8 cellular contexts compared by ENCODE assay signal in the genomic region with DNA sequence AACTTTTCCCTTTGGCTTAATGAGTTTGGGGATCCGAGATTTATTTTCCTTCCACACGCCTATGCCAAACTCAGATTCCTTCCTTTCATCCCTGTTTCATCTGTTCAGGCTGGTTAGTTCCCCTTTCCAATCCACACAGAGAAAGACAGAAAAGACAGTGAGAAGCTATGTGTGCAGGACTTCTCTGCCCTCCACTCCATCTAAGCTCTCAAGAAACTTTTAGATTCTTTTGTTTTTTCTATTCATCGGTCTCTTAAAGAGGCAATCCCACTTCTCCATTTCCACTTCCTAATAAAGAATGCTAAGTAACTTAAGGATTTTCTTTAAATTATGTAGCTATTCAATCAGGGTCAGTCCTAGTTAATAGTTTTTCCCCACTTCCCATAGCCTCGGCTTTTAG. TPM values are rescaled to one million over a fixed set of nuclear protein-coding genes. Genes with fewer than 3 reads are reported as not detected.
DNase-seq lines count a peak whose midpoint lies in the region; TF ChIP-seq lines count a peak whose summit lies in the region.

No MANE protein-coding gene starts in this region.

- peak overlapping the region; percentile 86 for H3K4me3 Mint-ChIP-seq in activated naive CD4-positive, alpha-beta T cell treated with anti-CD3 and anti-CD28 coated beads, Interleukin-2, amount 10 ng/mL, durations not matched to agents 7 days and 5 days

- H3K27me3 Mint-ChIP-seq in activated naive CD4-positive, alpha-beta T cell treated with anti-CD3 and anti-CD28 coated beads, Interleukin-2, amount 10 ng/mL, durations not matched to agents 7 days and 5 days, result peaks cover 12% of the 10 kb centered on the region

- H3K27ac ChIP-seq in liver (ENCODE audit: low read depth in 1 of 2, low read length in 2 of 2) (peak overlapping the region; percentile 75 to 94), transverse colon (peak overlapping the region; percentile 89 to 98 (median 93))

- no peaks in the 10 kb centered on the region for H3K9me3 Mint-ChIP-seq in activated naive CD4-positive, alpha-beta T cell treated with anti-CD3 and anti-CD28 coated beads, Interleukin-2, amount 10 ng/mL, durations not matched to agents 7 days and 5 days

- WGBS in liver, result 7% methylated on average over 4 of the region's 4 CpGs
- WGBS in transverse colon (ENCODE audit: low coverage in 1 of 2), 2 donors, result 5 to 11% methylated on average over 4 of the region's 4 CpGs

- peaks cover 11% of the 10 kb centered on the region for H3K36me3 Mint-ChIP-seq in activated naive CD4-positive, alpha-beta T cell treated with anti-CD3 and anti-CD28 coated beads, Interleukin-2, amount 10 ng/mL, durations not matched to agents 7 days and 5 days

- TF ChIP-seq RAD21 in liver (IDR thresholded peaks at IDR 0.05), result no peak

- peak overlapping the region; percentile 90 for H3K9ac ChIP-seq in adipocyte (ENCODE audit: low read length)
- H3K9ac ChIP-seq in liver (ENCODE audit: low read depth in 1 of 2, low read length in 2 of 2), result peak overlapping the region; percentile 75 to 94

- DNase-seq in activated naive CD4-positive, alpha-beta T cell treated with anti-CD3 and anti-CD28 coated beads, Interleukin-2, amount 10 ng/mL, durations not matched to agents 7 days and 5 days, result no peak
- no peak for DNase-seq in activated naive CD4-positive, alpha-beta T cell treated with anti-CD3 and anti-CD28 coated beads, Interleukin-2, amount 50 U/mL, for 16 hours
- DNase-seq in adipocyte (ENCODE audit: low read depth), result no peak
- no peak for DNase-seq in transverse colon
- no peak for DNase-seq in GM10266 (ENCODE audit: extremely low spot score)
- DNase-seq in mucosa of gallbladder (ENCODE audit: low spot score), result no peak
- no peak for DNase-seq in NCI-H1417 treated with DMSO at 0.1 percent for 48 hours (lab: John Stamatoyannopoulos, UW)

- CTCF ChIA-PET in activated naive CD4-positive, alpha-beta T cell treated with anti-CD3 and anti-CD28 coated beads, Interleukin-2, amount 10 ng/mL, durations not matched to agents 7 days and 5 days (lab: Charles Lee), result interaction anchor here (0.7 to 2.6 kb wide), 8 partner anchors 9 to 1840 kb away, joined by 3 to 17 read pairs (median 7); a partner anchor contains a TSS

- H3K36me3 ChIP-seq in adipocyte (ENCODE audit: control insufficient read depth, insufficient read depth, low read length, severe bottlenecking), result no peaks in the 10 kb centered on the region
- peaks cover 0 to 3% (median 0%) of the 10 kb centered on the region in 4 donors for H3K36me3 ChIP-seq in liver (ENCODE audit: control insufficient read depth in 4 of 4, insufficient read depth in 3 of 4, low read depth in 1 of 4, low read length in 3 of 4)
- H3K36me3 ChIP-seq in transverse colon, result no peaks in the 10 kb centered on the region

- no peak overlapping the region for H3K27ac Mint-ChIP-seq in activated naive CD4-positive, alpha-beta T cell treated with anti-CD3 and anti-CD28 coated beads, Interleukin-2, amount 10 ng/mL, durations not matched to agents 7 days and 5 days

- no peaks in the 10 kb centered on the region for H3K9me3 ChIP-seq in adipocyte (ENCODE audit: control insufficient read depth, low read length)
- no peaks in the 10 kb centered on the region for H3K9me3 ChIP-seq in liver (ENCODE audit: control insufficient read depth in 4 of 4, low read length in 3 of 4)
- no peaks in the 10 kb centered on the region for H3K9me3 ChIP-seq in transverse colon

- H3K4me1 ChIP-seq in adipocyte (ENCODE audit: control insufficient read depth, insufficient read depth, low read length), result peaks cover 64% of the 10 kb centered on the region
- peaks cover 11 to 59% (median 42%) of the 10 kb centered on the region in 4 donors for H3K4me1 ChIP-seq in liver (ENCODE audit: control insufficient read depth in 4 of 4, insufficient read depth in 4 of 4, low read length in 3 of 4)
- peaks cover 9 to 81% (median 63%) of the 10 kb centered on the region in 4 donors for H3K4me1 ChIP-seq in transverse colon

- H3K27me3 ChIP-seq in adipocyte (replicated peaks; ENCODE audit: control insufficient read depth, insufficient read depth, low read length) (no peaks in the 10 kb centered on the region), liver (ENCODE audit: control insufficient read depth in 4 of 4, insufficient read depth in 4 of 4, low read length in 3 of 4) (no peaks in the 10 kb centered on the region), transverse colon (no peaks in the 10 kb centered on the region)

- TF ChIP-seq EP300 in transverse colon (IDR thresholded peaks at IDR 0.05; ENCODE audit: low read depth), result no peak

- H3K4me1 Mint-ChIP-seq in activated naive CD4-positive, alpha-beta T cell treated with anti-CD3 and anti-CD28 coated beads, Interleukin-2, amount 10 ng/mL, durations not matched to agents 7 days and 5 days, result peaks cover 51% of the 10 kb centered on the region

- H3K4me3 ChIP-seq in adipocyte (ENCODE audit: low read length) (peak overlapping the region; percentile 97), liver (ENCODE audit: low read depth in 1 of 3, low read length in 3 of 3) (peak overlapping the region; percentile 66 to 92 (median 73)), transverse colon (peak overlapping the region in 3 of 4 donors; percentile 44 to 84 (median 46))

- intact Hi-C loops in transverse colon (cut with DNase I; ENCODE audit: low total_unique reads), result no loop called here

- TF ChIP-seq POLR2A in transverse colon (IDR thresholded peaks at IDR 0.05), result no peak

- no peak for TF ChIP-seq CTCF in liver (IDR thresholded peaks at IDR 0.05; ENCODE audit: low read depth, low read length, missing input control)
- no peak for TF ChIP-seq CTCF in transverse colon (IDR thresholded peaks at IDR 0.05)
- TF ChIP-seq CTCF in GM10266 (IDR thresholded peaks at IDR 0.05; ENCODE audit: control insufficient read depth, insufficient read depth, low read depth, missing control alignments), result no peak

- in situ Hi-C loops in transverse colon (cut with MboI; ENCODE audit: low pct_ligation_motif_present in 1 of 4, low pct_unique_long_range_greater_than_20kb in 1 of 4, low sequenced_read_pairs in 3 of 4), result loop anchor here in 3 of 4 donors (25.0 kb wide), 2 partner anchors 113 to 288 kb away; no protein-coding TSS in a partner anchor

TF ChIP-seq in liver, 16 proteins besides CTCF, POLR2A, EP300 and RAD21 (continues in another document):
- TF ChIP-seq HNF4G (IDR thresholded peaks at IDR 0.05) (no peak), JUND (IDR thresholded peaks at IDR 0.05) (no peak), FOXA2 (IDR thresholded peaks at IDR 0.05) (no peak), YY1 (IDR thresholded peaks at IDR 0.05) (no peak), SP1 (IDR thresholded peaks at IDR 0.05) (no peak), RXRA (IDR thresholded peaks at IDR 0.05) (no peak), TAF1 (conservative IDR thresholded peaks at IDR 0.05) (no peak), EGR1 (IDR thresholded peaks at IDR 0.05; ENCODE audit: low read depth in 2 of 2) (no peak), HNF4A (conservative IDR thresholded peaks at IDR 0.05) (no peak)
- TF ChIP-seq, protein P1, sequence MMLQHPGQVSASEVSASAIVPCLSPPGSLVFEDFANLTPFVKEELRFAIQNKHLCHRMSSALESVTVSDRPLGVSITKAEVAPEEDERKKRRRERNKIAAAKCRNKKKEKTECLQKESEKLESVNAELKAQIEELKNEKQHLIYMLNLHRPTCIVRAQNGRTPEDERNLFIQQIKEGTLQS (IDR thresholded peaks at IDR 0.05), result no peak
- TF ChIP-seq, protein P2, sequence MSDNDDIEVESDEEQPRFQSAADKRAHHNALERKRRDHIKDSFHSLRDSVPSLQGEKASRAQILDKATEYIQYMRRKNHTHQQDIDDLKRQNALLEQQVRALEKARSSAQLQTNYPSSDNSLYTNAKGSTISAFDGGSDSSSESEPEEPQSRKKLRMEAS (IDR thresholded peaks at IDR 0.05), result no peak
- TF ChIP-seq, protein P3, sequence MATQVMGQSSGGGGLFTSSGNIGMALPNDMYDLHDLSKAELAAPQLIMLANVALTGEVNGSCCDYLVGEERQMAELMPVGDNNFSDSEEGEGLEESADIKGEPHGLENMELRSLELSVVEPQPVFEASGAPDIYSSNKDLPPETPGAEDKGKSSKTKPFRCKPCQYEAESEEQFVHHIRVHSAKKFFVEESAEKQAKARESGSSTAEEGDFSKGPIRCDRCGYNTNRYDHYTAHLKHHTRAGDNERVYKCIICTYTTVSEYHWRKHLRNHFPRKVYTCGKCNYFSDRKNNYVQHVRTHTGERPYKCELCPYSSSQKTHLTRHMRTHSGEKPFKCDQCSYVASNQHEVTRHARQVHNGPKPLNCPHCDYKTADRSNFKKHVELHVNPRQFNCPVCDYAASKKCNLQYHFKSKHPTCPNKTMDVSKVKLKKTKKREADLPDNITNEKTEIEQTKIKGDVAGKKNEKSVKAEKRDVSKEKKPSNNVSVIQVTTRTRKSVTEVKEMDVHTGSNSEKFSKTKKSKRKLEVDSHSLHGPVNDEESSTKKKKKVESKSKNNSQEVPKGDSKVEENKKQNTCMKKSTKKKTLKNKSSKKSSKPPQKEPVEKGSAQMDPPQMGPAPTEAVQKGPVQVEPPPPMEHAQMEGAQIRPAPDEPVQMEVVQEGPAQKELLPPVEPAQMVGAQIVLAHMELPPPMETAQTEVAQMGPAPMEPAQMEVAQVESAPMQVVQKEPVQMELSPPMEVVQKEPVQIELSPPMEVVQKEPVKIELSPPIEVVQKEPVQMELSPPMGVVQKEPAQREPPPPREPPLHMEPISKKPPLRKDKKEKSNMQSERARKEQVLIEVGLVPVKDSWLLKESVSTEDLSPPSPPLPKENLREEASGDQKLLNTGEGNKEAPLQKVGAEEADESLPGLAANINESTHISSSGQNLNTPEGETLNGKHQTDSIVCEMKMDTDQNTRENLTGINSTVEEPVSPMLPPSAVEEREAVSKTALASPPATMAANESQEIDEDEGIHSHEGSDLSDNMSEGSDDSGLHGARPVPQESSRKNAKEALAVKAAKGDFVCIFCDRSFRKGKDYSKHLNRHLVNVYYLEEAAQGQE (IDR thresholded peaks at IDR 0.05), result no peak

RNA-seq across cellular contexts. Expression of a gene that starts 11.2 kb away (rescaled TPM):
- 100 to 1,000 TPM in 1 of 2 donors, 10 to 100 TPM in 1; 47.0 to 187 TPM for total RNA-seq in liver
- polyA plus RNA-seq in liver, result 10 to 100 TPM; 24.2 to 50.1 TPM
- total RNA-seq in transverse colon, result 10 to 100 TPM; 42.6 to 83.2 (median 48.0) TPM
- 67.1 TPM for total RNA-seq in mucosa of gallbladder

RNA-seq across cellular contexts. Expression of a gene that starts 11.2 kb away (rescaled TPM):
- total RNA-seq in liver (10 to 100 TPM; 10.1 to 21.9 TPM), transverse colon (10 to 100 TPM; 10.1 to 62.3 (median 16.8) TPM), mucosa of gallbladder (41.6 TPM)
- 10 to 100 TPM; 11.0 to 24.6 TPM for polyA plus RNA-seq in liver

Comparison
In these comparisons a context has a peak if more than half of its experiments do, and no peak if none do; other contexts are left out.
1. H3K4me3 ChIP-seq: peak in every context shown above with its lines; median percentile 97 in adipocyte; 73 in liver; 46 in transverse colon.